2 cellular contexts compared by ENCODE assay signal in the genomic region with DNA sequence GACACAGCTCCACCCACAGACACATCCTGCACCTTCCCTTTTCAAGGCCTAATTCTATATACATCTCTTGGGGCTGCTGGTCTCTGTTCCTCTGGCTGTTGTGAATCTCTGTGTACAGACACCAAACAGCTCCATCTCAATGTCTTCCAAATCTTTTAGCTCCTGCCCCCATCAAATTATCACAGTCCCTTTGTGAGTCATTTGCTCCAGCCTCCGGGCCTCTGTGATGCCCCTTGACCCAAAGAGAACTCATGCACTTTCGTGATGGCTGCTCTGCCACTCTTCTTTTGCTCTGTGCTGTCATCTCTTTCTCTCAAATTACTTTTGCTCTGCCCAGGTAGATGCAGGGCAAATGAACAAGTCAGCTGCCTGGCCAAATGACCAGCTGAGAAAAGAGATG.
TF ChIP-seq lines count a peak whose summit lies in the region.

No MANE protein-coding gene starts in this region.

TF ChIP-seq in IMR-90, 13 proteins besides CTCF, POLR2A, EP300 and RAD21:
- TF ChIP-seq CEBPB (IDR thresholded peaks at IDR 0.05; ENCODE audit: low read depth, low read length) = no peak
- TF ChIP-seq NFE2L2 (IDR thresholded peaks at IDR 0.05; ENCODE audit: low read depth, low read length) = no peak
- TF ChIP-seq RCOR1 (IDR thresholded peaks at IDR 0.05; ENCODE audit: insufficient replicate concordance, low read length) = no peak
- TF ChIP-seq MAZ (IDR thresholded peaks at IDR 0.05; ENCODE audit: borderline replicate concordance, low read depth, low read length) = no peak
- no peak for TF ChIP-seq CHD1 (IDR thresholded peaks at IDR 0.05; ENCODE audit: low read depth, low read length)
- no peak for TF ChIP-seq MAFK (IDR thresholded peaks at IDR 0.05; ENCODE audit: low read depth, low read length)
- TF ChIP-seq BHLHE40 (IDR thresholded peaks at IDR 0.05; ENCODE audit: low read depth, low read length) = no peak
- TF ChIP-seq MXI1 (IDR thresholded peaks at IDR 0.05; ENCODE audit: borderline replicate concordance, low read depth, low read length) = no peak
- TF ChIP-seq, protein P1, sequence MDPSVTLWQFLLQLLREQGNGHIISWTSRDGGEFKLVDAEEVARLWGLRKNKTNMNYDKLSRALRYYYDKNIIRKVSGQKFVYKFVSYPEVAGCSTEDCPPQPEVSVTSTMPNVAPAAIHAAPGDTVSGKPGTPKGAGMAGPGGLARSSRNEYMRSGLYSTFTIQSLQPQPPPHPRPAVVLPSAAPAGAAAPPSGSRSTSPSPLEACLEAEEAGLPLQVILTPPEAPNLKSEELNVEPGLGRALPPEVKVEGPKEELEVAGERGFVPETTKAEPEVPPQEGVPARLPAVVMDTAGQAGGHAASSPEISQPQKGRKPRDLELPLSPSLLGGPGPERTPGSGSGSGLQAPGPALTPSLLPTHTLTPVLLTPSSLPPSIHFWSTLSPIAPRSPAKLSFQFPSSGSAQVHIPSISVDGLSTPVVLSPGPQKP (IDR thresholded peaks at IDR 0.05; ENCODE audit: borderline replicate concordance, low read depth, low read length) = no peak
- no peak for TF ChIP-seq RFX5 (IDR thresholded peaks at IDR 0.05; ENCODE audit: low read depth, low read length)
- no peak for TF ChIP-seq USF2 (IDR thresholded peaks at IDR 0.05; ENCODE audit: low read depth, low read length)
- no peak for TF ChIP-seq FOS (IDR thresholded peaks at IDR 0.05; ENCODE audit: low read depth, low read length)
- no peak for TF ChIP-seq SMC3 (IDR thresholded peaks at IDR 0.05; ENCODE audit: low read depth, low read length)

TF ChIP-seq in H1, 55 proteins besides CTCF, POLR2A, EP300 and RAD21:
- TF ChIP-seq SRF (IDR thresholded peaks at IDR 0.05; ENCODE audit: low read depth, low read length) (no peak), KDM4A (IDR thresholded peaks at IDR 0.05; ENCODE audit: low read depth, low read length, severe bottlenecking) (no peak), JUN (IDR thresholded peaks at IDR 0.05; ENCODE audit: low read depth, low read length) (no peak), RBBP5 (IDR thresholded peaks at IDR 0.05; ENCODE audit: borderline replicate concordance, low read depth, low read length) (no peak)
